In the genomic region with DNA sequence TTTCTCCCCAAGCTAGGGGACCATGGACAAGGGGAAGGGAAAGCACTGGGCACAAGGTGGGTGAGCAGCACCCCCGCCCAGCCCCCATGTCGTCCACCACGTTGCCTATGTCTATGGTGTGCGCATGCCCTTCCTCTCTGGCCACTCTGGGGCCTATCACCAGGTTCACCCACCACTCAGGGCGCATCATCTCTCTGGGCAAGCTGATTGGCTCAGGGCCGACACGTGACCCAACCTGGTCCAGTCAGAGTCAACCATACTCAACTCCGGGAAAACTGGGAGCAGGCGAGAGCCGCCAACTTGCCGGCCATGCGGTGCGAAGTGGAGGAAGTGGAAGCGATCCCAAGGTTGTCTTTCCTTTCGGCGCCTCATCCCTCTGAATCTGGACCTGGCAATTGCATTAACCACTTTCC, we compare ENCODE assay signal across 1 cellular context.
TF ChIP-seq lines count a peak whose summit lies in the region.

No MANE protein-coding gene starts in this region.

TF ChIP-seq in Ishikawa, 13 proteins besides CTCF, POLR2A, EP300 and RAD21:
- TF ChIP-seq, protein P1, sequence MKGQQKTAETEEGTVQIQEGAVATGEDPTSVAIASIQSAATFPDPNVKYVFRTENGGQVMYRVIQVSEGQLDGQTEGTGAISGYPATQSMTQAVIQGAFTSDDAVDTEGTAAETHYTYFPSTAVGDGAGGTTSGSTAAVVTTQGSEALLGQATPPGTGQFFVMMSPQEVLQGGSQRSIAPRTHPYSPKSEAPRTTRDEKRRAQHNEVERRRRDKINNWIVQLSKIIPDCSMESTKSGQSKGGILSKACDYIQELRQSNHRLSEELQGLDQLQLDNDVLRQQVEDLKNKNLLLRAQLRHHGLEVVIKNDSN (IDR thresholded peaks at IDR 0.05) = peak; percentile 59; the same call in 1 of the 2 replicates
- no peak for TF ChIP-seq NFIC (IDR thresholded peaks at IDR 0.05)
